16 cellular contexts compared by ENCODE assay signal in genomic region chr7:41567350-41568114, GRCh38.
DNase-seq lines count a peak whose midpoint lies in the region; ATAC-seq, FAIRE-seq and TF ChIP-seq lines count a peak whose summit lies in the region.
"Had no signal": no experiment of that assay in that cellular context is flagged by ENCODE, and none has a peak within 500 bp of the region (broad histone marks: within the 10 kb centered on the region; RNA-seq: fewer than 3 reads in every experiment).

No MANE protein-coding gene starts in this region.

- TF ChIP-seq CTCF in RWPE2 (IDR thresholded peaks at IDR 0.05; ENCODE audit: poor library complexity, severe bottlenecking) (no peak), endothelial cell of umbilical vein (IDR thresholded peaks at IDR 0.05; ENCODE audit: extremely low read depth in 1 of 2, insufficient read depth in 1 of 2, low read depth in 1 of 2, low read length in 2 of 2) (no peak), smooth muscle cell (IDR thresholded peaks at IDR 0.05; ENCODE audit: borderline replicate concordance, insufficient read depth, poor library complexity, severe bottlenecking) (no peak), vagina (IDR thresholded peaks at IDR 0.05) (no peak)

- H2AFZ ChIP-seq in endothelial cell of umbilical vein (ENCODE audit: low read depth, low read length) (peak overlapping the region; percentile 55), smooth muscle cell (ENCODE audit: low read depth) (no peak overlapping the region)
- H2AFZ ChIP-seq: PC-9 had no signal

- H3K4me2 ChIP-seq in endothelial cell of umbilical vein (ENCODE audit: insufficient read depth, low read length) (no peak overlapping the region), smooth muscle cell (no peak overlapping the region)
- H3K4me2 ChIP-seq: PC-9 had no signal

- H3K4me3 ChIP-seq in RWPE2 (ENCODE audit: severe bottlenecking) (no peak overlapping the region), endothelial cell of umbilical vein (replicated peaks in 1 of 3; ENCODE audit: insufficient read depth in 1 of 3, low read depth in 1 of 3, low read length in 3 of 3) (no peak overlapping the region), smooth muscle cell (no peak overlapping the region), vagina (no peak overlapping the region)
- H3K4me3 ChIP-seq: heart right ventricle, PC-9, skin epidermis, suprapubic skin had no signal

- DNase-seq in RWPE2 (ENCODE audit: low spot score): no peak
- DNase-seq in endothelial cell of umbilical vein (ENCODE audit: low read depth, low spot score): peak; percentile 56
- no peak for DNase-seq in smooth muscle cell (lab: John Stamatoyannopoulos, UW; ENCODE audit: unreplicated experiment)
- DNase-seq in vagina (ENCODE audit: extremely low spot score in 2 of 2): no peak
- DNase-seq in ecto neural progenitor cell (ENCODE audit: low spot score): no peak
- DNase-seq: activated CD4-positive, alpha-beta memory T cell treated with anti-CD3 and anti-CD28 coated beads for 36 hours; CD8-positive, alpha-beta T cell; heart right ventricle; Karpas-422; PC-9; T1000 had no signal

- H3K36me3 ChIP-seq in RWPE2 (ENCODE audit: low read depth): no peaks in the 10 kb centered on the region
- H3K36me3 ChIP-seq in endothelial cell of umbilical vein (ENCODE audit: control insufficient read depth in 2 of 2, extremely low read depth in 1 of 2, insufficient read depth in 2 of 2, low read length in 2 of 2): no peaks in the 10 kb centered on the region
- no peaks in the 10 kb centered on the region for H3K36me3 ChIP-seq in smooth muscle cell (ENCODE audit: low read depth)
- H3K36me3 ChIP-seq in vagina: no peaks in the 10 kb centered on the region
- H3K36me3 ChIP-seq: heart right ventricle, suprapubic skin had no signal

- H3F3A ChIP-seq in smooth muscle cell (ENCODE audit: low read depth): peaks cover 5% of the 10 kb centered on the region

- no peaks in the 10 kb centered on the region for H3K9me1 ChIP-seq in endothelial cell of umbilical vein (replicated peaks; ENCODE audit: control insufficient read depth, extremely low read depth, insufficient read depth, low read length)

- H3K9ac ChIP-seq in endothelial cell of umbilical vein (replicated peaks; ENCODE audit: extremely low read depth, insufficient read depth, low read length): no peak overlapping the region
- H3K9ac ChIP-seq in smooth muscle cell (ENCODE audit: low read depth): peak overlapping the region; percentile 19

- WGBS in smooth muscle cell (ENCODE audit: low lambda C conversion rate): 58% methylated on average over 2 of the region's 2 CpGs

- BruUV-seq in endothelial cell of umbilical vein (replicated peaks; lab: Mats Ljungman, UMichigan): TSS peak; percentile 63

- H3K4me1 ChIP-seq in RWPE2 (ENCODE audit: insufficient read depth, poor library complexity, severe bottlenecking) (no peaks in the 10 kb centered on the region), endothelial cell of umbilical vein (ENCODE audit: control insufficient read depth, extremely low read depth, insufficient read depth, low read length) (peaks cover 17% of the 10 kb centered on the region), smooth muscle cell (ENCODE audit: low read depth) (peaks cover 11% of the 10 kb centered on the region), vagina (no peaks in the 10 kb centered on the region)
- H3K4me1 ChIP-seq: suprapubic skin had no signal

- no peaks in the 10 kb centered on the region for H3K79me2 ChIP-seq in endothelial cell of umbilical vein (ENCODE audit: control insufficient read depth, insufficient read depth, low read length)
- no peaks in the 10 kb centered on the region for H3K79me2 ChIP-seq in smooth muscle cell (ENCODE audit: low read depth)

- intact Hi-C loops in endothelial cell of umbilical vein (cut with micrococcal nuclease) (no loop called here), vagina (cut with DNase I) (no loop called here)

- H3K27me3 ChIP-seq in RWPE2 (ENCODE audit: insufficient read depth, poor library complexity, severe bottlenecking): no peaks in the 10 kb centered on the region
- H3K27me3 ChIP-seq in endothelial cell of umbilical vein (ENCODE audit: control insufficient read depth in 2 of 2, insufficient read depth in 2 of 2, low read length in 2 of 2): no peaks in the 10 kb centered on the region
- H3K27me3 ChIP-seq in smooth muscle cell (ENCODE audit: low read depth): no peaks in the 10 kb centered on the region
- H3K27me3 ChIP-seq in vagina: no peaks in the 10 kb centered on the region
- H3K27me3 ChIP-seq: heart right ventricle, suprapubic skin had no signal

- dilution Hi-C loops in endothelial cell of umbilical vein (cut with MboI; ENCODE audit: extremely low pct_ligation_motif_present, low sequenced_read_pairs): no loop called here

- CTCF ChIA-PET in endothelial cell of umbilical vein (lab: Charles Lee): no interaction called here

- ATAC-seq in HG03439 (IDR thresholded peaks at IDR 0.05; ENCODE audit: unreplicated experiment): peak; percentile 13
- peak; percentile 51; the same call in 1 of the 3 replicates for ATAC-seq in RWPE2 (ENCODE audit: low read depth)
- no peak for ATAC-seq in HG03159 (IDR thresholded peaks at IDR 0.05; ENCODE audit: unreplicated experiment)
- ATAC-seq: CD8-positive, alpha-beta T cell had no signal

- POLR2A ChIA-PET in endothelial cell of umbilical vein (lab: Charles Lee): interaction anchor here (0.5 kb wide), 1 partner anchor 13 kb away, joined by 6 read pairs; no protein-coding TSS in a partner anchor

- H3K9me3 ChIP-seq in RWPE2 (ENCODE audit: severe bottlenecking) (no peaks in the 10 kb centered on the region), endothelial cell of umbilical vein (replicated peaks; ENCODE audit: control insufficient read depth, insufficient read depth, low read length) (no peaks in the 10 kb centered on the region), smooth muscle cell (replicated peaks; ENCODE audit: low read depth) (no peaks in the 10 kb centered on the region), vagina (no peaks in the 10 kb centered on the region)
- H3K9me3 ChIP-seq: heart right ventricle, suprapubic skin had no signal

- no peak for FAIRE-seq in endothelial cell of umbilical vein (lab: Jason Lieb, UNC)
- FAIRE-seq: endometrium had no signal

- no peaks in the 10 kb centered on the region for H4K20me1 ChIP-seq in endothelial cell of umbilical vein (replicated peaks; ENCODE audit: control insufficient read depth, extremely low read depth, insufficient read depth, low read length)
- H4K20me1 ChIP-seq in smooth muscle cell (ENCODE audit: low read depth): no peaks in the 10 kb centered on the region

- TF ChIP-seq POLR2A in endothelial cell of umbilical vein (IDR thresholded peaks at IDR 0.05; ENCODE audit: low read depth, low read length) (no peak), vagina (IDR thresholded peaks at IDR 0.05) (no peak)

- no peak overlapping the region for H3K27ac ChIP-seq in RWPE2 (ENCODE audit: poor library complexity, severe bottlenecking)
- peak overlapping the region; percentile 43 for H3K27ac ChIP-seq in endothelial cell of umbilical vein (ENCODE audit: insufficient read depth, low read depth, low read length)
- H3K27ac ChIP-seq in smooth muscle cell (ENCODE audit: low read depth): peak overlapping the region; percentile 61
- H3K27ac ChIP-seq in vagina: no peak overlapping the region
- H3K27ac ChIP-seq: heart right ventricle, PC-9, skin epidermis, suprapubic skin had no signal

TF ChIP-seq in endothelial cell of umbilical vein, 7 proteins besides CTCF, POLR2A, EP300 and RAD21:
- TF ChIP-seq FOS (IDR thresholded peaks at IDR 0.05; ENCODE audit: borderline replicate concordance, insufficient read depth, low read length): peak; percentile 64
- no peak for TF ChIP-seq JUN (IDR thresholded peaks at IDR 0.05; ENCODE audit: borderline replicate concordance, insufficient read depth, insufficient read length, low read depth)
- TF ChIP-seq GATA2 (IDR thresholded peaks at IDR 0.05; ENCODE audit: insufficient read depth, insufficient read length, low read depth, low read length): peak; percentile 61

Comparison
In these comparisons a context has a peak if more than half of its experiments do, and no peak if none do; other contexts are left out.
1. H3K27ac ChIP-seq: peak in endothelial cell of umbilical vein (single experiment) and smooth muscle cell (single experiment); none in RWPE2 (single experiment) and vagina (single experiment).